ENCODE assay signal across 9 cellular contexts in genomic region chr17:30380643-30381419, GRCh38. TPM values are rescaled to one million over a fixed set of nuclear protein-coding genes. Genes with fewer than 3 reads are reported as not detected.
DNase-seq lines count a peak whose midpoint lies in the region; ATAC-seq and TF ChIP-seq lines count a peak whose summit lies in the region.
"Had no signal": no experiment of that assay in that cellular context is flagged by ENCODE, and none has a peak within 500 bp of the region (broad histone marks: within the 10 kb centered on the region; RNA-seq: fewer than 3 reads in every experiment).

No MANE protein-coding gene starts in this region.

- TF ChIP-seq POLR2A in right lobe of liver (IDR thresholded peaks at IDR 0.05), result no peak
- no peak for TF ChIP-seq POLR2A in upper lobe of left lung (IDR thresholded peaks at IDR 0.05)

- CTCF ChIA-PET in activated naive CD4-positive, alpha-beta T cell treated with anti-CD3 and anti-CD28 coated beads for 36 hours (lab: Charles Lee), result interaction anchor here (0.6 to 2.4 kb wide), 5 partner anchors 17 to 338 kb away, joined by 3 to 13 read pairs (median 3); no protein-coding TSS in a partner anchor

- peak overlapping the region; percentile 81 for H3K4me3 Mint-ChIP-seq in activated naive CD4-positive, alpha-beta T cell treated with anti-CD3 and anti-CD28 coated beads for 36 hours
- peak overlapping the region; percentile 87 for H3K4me3 Mint-ChIP-seq in activated naive CD8-positive, alpha-beta T cell treated with anti-CD3 and anti-CD28 coated beads, Interleukin-2, amount 10 ng/mL, durations not matched to agents 7 days and 5 days

- H3K36me3 Mint-ChIP-seq in activated naive CD4-positive, alpha-beta T cell treated with anti-CD3 and anti-CD28 coated beads for 36 hours (ENCODE audit: low read depth), result peaks cover 8% of the 10 kb centered on the region
- peaks cover 19 to 27% of the 10 kb centered on the region in 2 donors for H3K36me3 Mint-ChIP-seq in activated naive CD4-positive, alpha-beta T cell treated with anti-CD3 and anti-CD28 coated beads, Interleukin-2, amount 50 U/mL, for 72 hours
- peaks cover 5% of the 10 kb centered on the region for H3K36me3 Mint-ChIP-seq in activated naive CD8-positive, alpha-beta T cell treated with anti-CD3 and anti-CD28 coated beads, Interleukin-2, amount 10 ng/mL, durations not matched to agents 7 days and 5 days

- H3K27me3 Mint-ChIP-seq in activated naive CD4-positive, alpha-beta T cell treated with anti-CD3 and anti-CD28 coated beads for 36 hours (ENCODE audit: low read depth), result no peaks in the 10 kb centered on the region
- peaks cover 2% of the 10 kb centered on the region for H3K27me3 Mint-ChIP-seq in activated naive CD8-positive, alpha-beta T cell treated with anti-CD3 and anti-CD28 coated beads, Interleukin-2, amount 10 ng/mL, durations not matched to agents 7 days and 5 days

- H3K36me3 ChIP-seq in right lobe of liver (no peaks in the 10 kb centered on the region), upper lobe of left lung (peaks cover 0 to 9% (median 2%) of the 10 kb centered on the region in 4 donors)

- intact Hi-C loops in activated naive CD4-positive, alpha-beta T cell treated with anti-CD3 and anti-CD28 coated beads for 36 hours (cut with micrococcal nuclease), result loop anchor here (1.0 kb wide), 1 partner anchor 9 kb away; no protein-coding TSS in a partner anchor
- intact Hi-C loops in right lobe of liver (cut with DNase I), result no loop called here

- peak overlapping the region; percentile 70 to 86 (median 85) for H3K4me3 ChIP-seq in right lobe of liver
- H3K4me3 ChIP-seq in upper lobe of left lung, result peak overlapping the region in 3 of 4 donors; percentile 59 to 95 (median 72)

- H3K4me1 ChIP-seq in right lobe of liver (peaks cover 0 to 33% (median 0%) of the 10 kb centered on the region in 4 donors), upper lobe of left lung (peaks cover 20 to 61% (median 41%) of the 10 kb centered on the region in 4 donors)

- H3K27ac ChIP-seq in right lobe of liver (no peak overlapping the region), upper lobe of left lung (peak overlapping the region in 3 of 4 donors; percentile 92 to 93 (median 92))

- 49% methylated on average over 7 of the region's 7 CpGs for WGBS in right lobe of liver (ENCODE audit: insufficient coverage, low coverage, low lambda C conversion rate, missing lambda C conversion rate)
- WGBS in upper lobe of left lung, 2 donors, result 44 to 52% methylated on average over 7 of the region's 7 CpGs

- no peak overlapping the region for H3K27ac Mint-ChIP-seq in activated naive CD4-positive, alpha-beta T cell treated with anti-CD3 and anti-CD28 coated beads for 36 hours
- peak overlapping the region in 1 of 2 donors; percentile 92 for H3K27ac Mint-ChIP-seq in activated naive CD4-positive, alpha-beta T cell treated with anti-CD3 and anti-CD28 coated beads, Interleukin-2, amount 50 U/mL, for 72 hours
- H3K27ac Mint-ChIP-seq in activated naive CD8-positive, alpha-beta T cell treated with anti-CD3 and anti-CD28 coated beads, Interleukin-2, amount 10 ng/mL, durations not matched to agents 7 days and 5 days, result no peak overlapping the region

- TF ChIP-seq CTCF in right lobe of liver (IDR thresholded peaks at IDR 0.05) (no peak), upper lobe of left lung (IDR thresholded peaks at IDR 0.05) (no peak), GM10266 (IDR thresholded peaks at IDR 0.05; ENCODE audit: control insufficient read depth, insufficient read depth, low read depth, missing control alignments) (no peak)

- H3K27me3 ChIP-seq in right lobe of liver (no peaks in the 10 kb centered on the region), upper lobe of left lung (no peaks in the 10 kb centered on the region)

- no peaks in the 10 kb centered on the region for H3K9me3 ChIP-seq in right lobe of liver
- H3K9me3 ChIP-seq in upper lobe of left lung, result no peaks in the 10 kb centered on the region

- no peaks in the 10 kb centered on the region for H3K9me3 Mint-ChIP-seq in activated naive CD4-positive, alpha-beta T cell treated with anti-CD3 and anti-CD28 coated beads for 36 hours
- peaks cover 4 to 5% of the 10 kb centered on the region in 2 donors for H3K9me3 Mint-ChIP-seq in activated naive CD4-positive, alpha-beta T cell treated with anti-CD3 and anti-CD28 coated beads, Interleukin-2, amount 50 U/mL, for 72 hours
- no peaks in the 10 kb centered on the region for H3K9me3 Mint-ChIP-seq in activated naive CD8-positive, alpha-beta T cell treated with anti-CD3 and anti-CD28 coated beads, Interleukin-2, amount 10 ng/mL, durations not matched to agents 7 days and 5 days

- POLR2A ChIA-PET in activated naive CD8-positive, alpha-beta T cell treated with anti-CD3 and anti-CD28 coated beads, Interleukin-2, amount 10 ng/mL, durations not matched to agents 7 days and 5 days (lab: Charles Lee), result interaction anchor here (0.5 to 0.6 kb wide), 2 partner anchors 17 to 76 kb away, joined by 3 to 4 read pairs; no protein-coding TSS in a partner anchor

- TF ChIP-seq EP300 in upper lobe of left lung (IDR thresholded peaks at IDR 0.05), result no peak

- no peak for ATAC-seq in activated naive CD4-positive, alpha-beta T cell treated with anti-CD3 and anti-CD28 coated beads, Interleukin-2, amount 50 U/mL, for 72 hours
- ATAC-seq in activated naive CD8-positive, alpha-beta T cell treated with anti-CD3 and anti-CD28 coated beads, Interleukin-2, amount 10 ng/mL, durations not matched to agents 7 days and 5 days (ENCODE audit: low read depth), result no peak
- ATAC-seq in right lobe of liver (no peak), upper lobe of left lung (ENCODE audit: low FRiP score in 2 of 2) (no peak), GM21786 (IDR thresholded peaks at IDR 0.05; ENCODE audit: unreplicated experiment) (no peak)

- DNase-seq in activated naive CD4-positive, alpha-beta T cell treated with anti-CD3 and anti-CD28 coated beads for 36 hours, result no peak
- DNase-seq in activated naive CD4-positive, alpha-beta T cell treated with anti-CD3 and anti-CD28 coated beads, Interleukin-2, amount 50 U/mL, for 72 hours (ENCODE audit: low spot score in 2 of 2), result no peak
- no peak for DNase-seq in activated naive CD8-positive, alpha-beta T cell treated with anti-CD3 and anti-CD28 coated beads, Interleukin-2, amount 10 ng/mL, durations not matched to agents 7 days and 5 days
- no peak for DNase-seq in right lobe of liver
- DNase-seq in upper lobe of left lung, result no peak
- DNase-seq in Ammon's horn (ENCODE audit: low spot score), result no peak
- DNase-seq in GM10266 (ENCODE audit: extremely low spot score), result no peak

- H3K4me1 Mint-ChIP-seq in activated naive CD4-positive, alpha-beta T cell treated with anti-CD3 and anti-CD28 coated beads for 36 hours (ENCODE audit: low read depth), result peaks cover 60% of the 10 kb centered on the region
- peaks cover 50% of the 10 kb centered on the region for H3K4me1 Mint-ChIP-seq in activated naive CD8-positive, alpha-beta T cell treated with anti-CD3 and anti-CD28 coated beads, Interleukin-2, amount 10 ng/mL, durations not matched to agents 7 days and 5 days

RNA-seq across cellular contexts. Expression of gene CPD, which starts 2.1 kb away (rescaled TPM):
- total RNA-seq in activated naive CD4-positive, alpha-beta T cell treated with anti-CD3 and anti-CD28 coated beads for 36 hours, result 10 to 100 TPM; 37.9 to 43.8 TPM
- 10 to 100 TPM; 37.7 to 66.1 TPM for total RNA-seq in activated naive CD4-positive, alpha-beta T cell treated with anti-CD3 and anti-CD28 coated beads, Interleukin-2, amount 50 U/mL, for 72 hours
- 10 to 100 TPM; 18.6 to 23.3 TPM for total RNA-seq in activated naive CD8-positive, alpha-beta T cell treated with anti-CD3 and anti-CD28 coated beads, Interleukin-2, amount 10 ng/mL, durations not matched to agents 7 days and 5 days
- total RNA-seq in right lobe of liver (100 to 1,000 TPM in 2 of 6 experiments, 10 to 100 TPM in 4; 42.2 to 129 (median 53.5) TPM), upper lobe of left lung (100 to 1,000 TPM in 4 of 6 donors, 10 to 100 TPM in 2; 49.4 to 132 (median 104) TPM)

RNA-seq across cellular contexts. Expression of gene TMIGD1, which starts 47.0 kb away (rescaled TPM):
- total RNA-seq in activated naive CD4-positive, alpha-beta T cell treated with anti-CD3 and anti-CD28 coated beads for 36 hours, result not detected
- not detected for total RNA-seq in activated naive CD4-positive, alpha-beta T cell treated with anti-CD3 and anti-CD28 coated beads, Interleukin-2, amount 50 U/mL, for 72 hours
- not detected for total RNA-seq in activated naive CD8-positive, alpha-beta T cell treated with anti-CD3 and anti-CD28 coated beads, Interleukin-2, amount 10 ng/mL, durations not matched to agents 7 days and 5 days
- not detected for total RNA-seq in right lobe of liver
- not detected for total RNA-seq in upper lobe of left lung
- total RNA-seq: Daoy had no signal

Comparison
In these comparisons a context has a peak if more than half of its experiments do, and no peak if none do; other contexts are left out.
1. H3K27ac ChIP-seq: peak in upper lobe of left lung (3 of 4); none in right lobe of liver (0 of 3).